9 cellular contexts compared by ENCODE assay signal in the genomic region with DNA sequence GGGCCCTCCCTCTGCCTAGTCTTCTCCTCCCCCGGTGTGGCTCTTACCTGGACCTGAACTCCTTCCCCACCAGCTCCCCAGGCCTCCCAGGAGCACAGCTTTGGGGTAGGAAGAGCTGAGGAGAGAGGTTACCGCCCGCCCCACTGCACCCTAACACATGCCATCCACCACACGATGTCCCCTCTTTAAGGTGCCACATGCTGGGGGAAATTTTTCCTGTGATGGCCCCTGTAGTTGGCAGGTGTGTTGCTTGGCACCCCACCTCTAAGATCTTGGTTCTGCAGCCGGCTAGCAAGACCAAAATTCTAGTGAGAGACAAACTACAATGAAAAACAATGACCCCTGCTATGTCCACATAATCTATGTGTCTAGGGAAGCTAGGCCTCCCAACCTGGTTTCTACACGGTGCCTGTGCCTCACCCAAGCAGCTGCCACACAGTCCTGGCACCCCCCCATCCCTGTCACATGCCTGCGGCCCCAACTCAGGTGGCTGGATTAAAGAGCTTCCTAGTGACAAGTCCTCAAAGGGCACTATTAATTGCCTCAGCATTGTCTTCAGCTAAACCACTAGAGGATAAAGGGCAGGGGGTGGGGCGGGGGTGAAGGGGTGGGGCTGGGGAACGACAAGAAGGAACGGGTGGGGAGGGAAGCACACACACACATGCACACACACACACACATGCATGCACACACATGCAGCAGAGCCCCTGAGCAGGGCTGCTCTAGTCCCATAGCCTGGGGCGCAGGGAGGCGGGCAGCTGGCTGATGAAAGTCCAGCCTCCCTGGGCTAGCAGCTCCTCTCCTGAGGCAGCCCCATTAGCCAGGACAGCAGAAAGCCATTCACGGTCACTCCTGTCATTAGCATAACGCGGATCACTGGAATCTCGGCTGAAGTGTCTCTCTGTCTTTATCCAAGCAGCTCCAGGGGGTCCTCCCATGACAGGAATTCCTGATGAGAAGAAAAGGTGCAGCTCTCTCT. TPM values are rescaled to one million over a fixed set of nuclear protein-coding genes. Genes with fewer than 3 reads are reported as not detected.
DNase-seq lines count a peak whose midpoint lies in the region; TF ChIP-seq lines count a peak whose summit lies in the region.
"Had no signal": no experiment of that assay in that cellular context is flagged by ENCODE, and none has a peak within 500 bp of the region (broad histone marks: within the 10 kb centered on the region; RNA-seq: fewer than 3 reads in every experiment).

No MANE protein-coding gene starts in this region.

- no peak overlapping the region for H2BK15ac ChIP-seq in mesendoderm (replicated peaks; ENCODE audit: low read depth)

- no peaks in the 10 kb centered on the region for H3K36me3 ChIP-seq in mesendoderm (ENCODE audit: control insufficient read depth, insufficient read depth, low read length)
- H3K36me3 ChIP-seq: ovary had no signal

- no peak overlapping the region for H3K4me2 ChIP-seq in mesendoderm (ENCODE audit: low read length)

- no peak overlapping the region for H2AK5ac ChIP-seq in mesendoderm (ENCODE audit: low read length)

- no peaks in the 10 kb centered on the region for H3K4me1 ChIP-seq in mesendoderm (ENCODE audit: control insufficient read depth, low read depth, low read length)

- no peak overlapping the region for H3K18ac ChIP-seq in mesendoderm (ENCODE audit: low read length)

- in situ Hi-C loops in SK-MEL-5 (cut with HindIII; ENCODE audit: low pct_unique_long_range_greater_than_20kb, low sequenced_read_pairs), result no loop called here

- H4K8ac ChIP-seq in mesendoderm (ENCODE audit: low read depth, low read length), result no peak overlapping the region

- no peak overlapping the region for H3K4ac ChIP-seq in mesendoderm (ENCODE audit: low read depth, low read length)

- no peak overlapping the region for H2BK120ac ChIP-seq in mesendoderm (ENCODE audit: low read depth, low read length)

- H3K27ac ChIP-seq in mesendoderm (ENCODE audit: low read depth, low read length), result no peak overlapping the region
- H3K27ac ChIP-seq: ovary had no signal

- CTCF ChIA-PET in HEK293T (lab: Yijun Ruan, JAX), result interaction anchor here (0.5 to 1.6 kb wide), 11 partner anchors 17 to 398 kb away, joined by 3 to 7 read pairs (median 3); a partner anchor contains a TSS

- H3K9ac ChIP-seq in mesendoderm (ENCODE audit: low read length), result no peak overlapping the region

- no peaks in the 10 kb centered on the region for H3K79me2 ChIP-seq in mesendoderm (ENCODE audit: control insufficient read depth, insufficient read depth, low read length)

- no CpG with 5 or more reads among the region's 16 CpGs for WGBS in mesendoderm (ENCODE audit: extremely low coverage, insufficient coverage, low lambda C conversion rate)

- POLR2A ChIA-PET in HEK293T (lab: Yijun Ruan, JAX), result interaction anchor here (0.5 to 2.5 kb wide), 5 partner anchors 17 to 544 kb away, joined by 3 to 19 read pairs (median 5); a partner anchor contains a TSS

- H3K79me1 ChIP-seq in mesendoderm (ENCODE audit: low read length), result no peaks in the 10 kb centered on the region

- peak overlapping the region; percentile 67 for H3K56ac ChIP-seq in mesendoderm (ENCODE audit: low read length)

- H2BK5ac ChIP-seq in mesendoderm (ENCODE audit: low read length), result no peak overlapping the region

- no peaks in the 10 kb centered on the region for H3K27me3 ChIP-seq in mesendoderm (ENCODE audit: insufficient read depth, low read length, poor library complexity)
- H3K27me3 ChIP-seq: ovary had no signal

- no peak overlapping the region for H3K23ac ChIP-seq in mesendoderm (ENCODE audit: low read length)

- DNase-seq in DMS79 (lab: John Stamatoyannopoulos, UW), result peak; percentile 28
- peak; percentile 6 for DNase-seq in HEK293T (ENCODE audit: extremely low spot score)
- peak; percentile 21 for DNase-seq in SK-MEL-5 (ENCODE audit: low read depth, low spot score)
- DNase-seq in mesendoderm, result peak; percentile 86
- no peak for DNase-seq in glomerular visceral epithelial cell (ENCODE audit: extremely low spot score)
- DNase-seq in SHP77 treated with DMSO at 0.1 percent for 48 hours (lab: John Stamatoyannopoulos, UW), result no peak
- no peak for DNase-seq in NOMO-1 (lab: John Stamatoyannopoulos, UW; ENCODE audit: unreplicated experiment in 2 of 2)
- no peak for DNase-seq in stimulated activated CD4-positive, alpha-beta T cell treated with anti-CD3 and anti-CD28 coated beads, Interleukin-1b, Interleukin-23, amount 100 ng/mL, for 48 hours

- H4K5ac ChIP-seq in mesendoderm (ENCODE audit: low read length), result no peak overlapping the region

- H3K4me3 ChIP-seq in mesendoderm (ENCODE audit: low read length), result no peak overlapping the region

TF ChIP-seq in HEK293T, 16 proteins besides CTCF, POLR2A, EP300 and RAD21:
- TF ChIP-seq SP1 (IDR thresholded peaks at IDR 0.05), result no peak
- no peak for TF ChIP-seq FOXK2 (IDR thresholded peaks at IDR 0.05)
- no peak for TF ChIP-seq LEF1 (IDR thresholded peaks at IDR 0.05; ENCODE audit: borderline replicate concordance)
- no peak for TF ChIP-seq ZNF384 (IDR thresholded peaks at IDR 0.05)
- TF ChIP-seq CTBP1 (IDR thresholded peaks at IDR 0.05; ENCODE audit: borderline replicate concordance), result no peak
- TF ChIP-seq ARNT (IDR thresholded peaks at IDR 0.05), result no peak
- TF ChIP-seq FOXA1 (IDR thresholded peaks at IDR 0.05), result no peak
- no peak for TF ChIP-seq BHLHE40 (IDR thresholded peaks at IDR 0.05; ENCODE audit: borderline replicate concordance)
- TF ChIP-seq, protein P1, sequence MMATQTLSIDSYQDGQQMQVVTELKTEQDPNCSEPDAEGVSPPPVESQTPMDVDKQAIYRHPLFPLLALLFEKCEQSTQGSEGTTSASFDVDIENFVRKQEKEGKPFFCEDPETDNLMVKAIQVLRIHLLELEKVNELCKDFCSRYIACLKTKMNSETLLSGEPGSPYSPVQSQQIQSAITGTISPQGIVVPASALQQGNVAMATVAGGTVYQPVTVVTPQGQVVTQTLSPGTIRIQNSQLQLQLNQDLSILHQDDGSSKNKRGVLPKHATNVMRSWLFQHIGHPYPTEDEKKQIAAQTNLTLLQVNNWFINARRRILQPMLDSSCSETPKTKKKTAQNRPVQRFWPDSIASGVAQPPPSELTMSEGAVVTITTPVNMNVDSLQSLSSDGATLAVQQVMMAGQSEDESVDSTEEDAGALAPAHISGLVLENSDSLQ (IDR thresholded peaks at IDR 0.05), result no peak
- no peak for TF ChIP-seq SUZ12 (IDR thresholded peaks at IDR 0.05)
- TF ChIP-seq FOXM1 (IDR thresholded peaks at IDR 0.05; ENCODE audit: borderline replicate concordance), result no peak
- no peak for TF ChIP-seq NFRKB (IDR thresholded peaks at IDR 0.05)
- no peak for TF ChIP-seq HDGF (IDR thresholded peaks at IDR 0.05; ENCODE audit: borderline replicate concordance)
- TF ChIP-seq TARDBP (IDR thresholded peaks at IDR 0.05), result no peak
- TF ChIP-seq L3MBTL2 (conservative IDR thresholded peaks at IDR 0.05), result no peak
- TF ChIP-seq ELF4 (IDR thresholded peaks at IDR 0.05), result no peak

RNA-seq across cellular contexts. Expression of a gene that starts 7.2 kb away (rescaled TPM):
- 55.3 and 59.5 TPM in 2 replicates for total RNA-seq in SK-MEL-5 (2014; rRNA removed; shearing (Covaris generic))
- polyA plus RNA-seq in SK-MEL-5 (2015; cell fraction: cytosol; rRNA removed), result 114 and 117 TPM in 2 replicates
- 64.8 and 135 TPM in 2 replicates for polyA plus RNA-seq in SK-MEL-5 (2015; cell fraction: nucleus; rRNA removed)
- 28.9 TPM for polyA plus RNA-seq in mesendoderm (2013, experiment 1 of 2)
- polyA plus RNA-seq in mesendoderm (2013, experiment 2 of 2), result 31.3 TPM

RNA-seq across cellular contexts. Expression of a gene that starts 23.5 kb away (rescaled TPM):
- not detected in 2 replicates for total RNA-seq in SK-MEL-5 (2014; rRNA removed; shearing (Covaris generic))
- not detected in 2 replicates for polyA plus RNA-seq in SK-MEL-5 (2015; cell fraction: cytosol; rRNA removed)
- not detected in 2 replicates for polyA plus RNA-seq in SK-MEL-5 (2015; cell fraction: nucleus; rRNA removed)
- 0.72 TPM for polyA plus RNA-seq in mesendoderm (2013, experiment 1 of 2)
- polyA plus RNA-seq in mesendoderm (2013, experiment 2 of 2), result 0.53 TPM

Comparison
In these comparisons a context has a peak if more than half of its experiments do, and no peak if none do; other contexts are left out.
1. DNase-seq: peak in DMS79 (single experiment), HEK293T (single experiment), SK-MEL-5 (single experiment) and mesendoderm (single experiment); none in glomerular visceral epithelial cell (single experiment), SHP77 treated with DMSO at 0.1 percent for 48 hours (single experiment), NOMO-1 (0 of 2) and stimulated activated CD4-positive, alpha-beta T cell treated with anti-CD3 and anti-CD28 coated beads, Interleukin-1b, Interleukin-23, amount 100 ng/mL, for 48 hours (single experiment).